Comparison of ENCODE assay signal across 19 cellular contexts in genomic region chr20:11035211-11035610, GRCh38.
DNase-seq lines count a peak whose midpoint lies in the region; ATAC-seq and TF ChIP-seq lines count a peak whose summit lies in the region.
"Had no signal": no experiment of that assay in that cellular context is flagged by ENCODE, and none has a peak within 500 bp of the region (broad histone marks: within the 10 kb centered on the region; RNA-seq: fewer than 3 reads in every experiment).

No MANE protein-coding gene starts in this region.

- DNase-seq in HT1080 (ENCODE audit: low read depth) = peak; percentile 33
- DNase-seq in adipocyte (ENCODE audit: low read depth) = peak; percentile 12
- DNase-seq in coronary artery (ENCODE audit: low spot score) = peak; percentile 70
- DNase-seq in thoracic aorta (ENCODE audit: low spot score) = no peak
- DNase-seq in inferior parietal cortex (ENCODE audit: extremely low spot score) = no peak
- no peak for DNase-seq in AG08396 (ENCODE audit: low spot score)
- no peak for DNase-seq in T-helper 2 cell
- DNase-seq: ACHN, AML-193, HCEC 1CT, Kasumi-1, NCI-H1105, NCI-H2081, NCI-H2171 treated with DMSO at 0.1 percent for 48 hours, NCI-H82, RPMI8226 had no signal

- peak overlapping the region; percentile 38 to 72 for H3K27ac ChIP-seq in coronary artery
- H3K27ac ChIP-seq in thoracic aorta = peak overlapping the region; percentile 32 to 43
- H3K27ac ChIP-seq: C4-2B had no signal

- H3K9me3 ChIP-seq in adipocyte (ENCODE audit: control insufficient read depth, low read length) = peaks cover 6% of the 10 kb centered on the region
- no peaks in the 10 kb centered on the region for H3K9me3 ChIP-seq in thoracic aorta

- H3K27me3 ChIP-seq in adipocyte (replicated peaks; ENCODE audit: control insufficient read depth, insufficient read depth, low read length) = no peaks in the 10 kb centered on the region
- H3K27me3 ChIP-seq in thoracic aorta (replicated peaks; ENCODE audit: insufficient read depth) = no peaks in the 10 kb centered on the region

- TF ChIP-seq CTCF in coronary artery (IDR thresholded peaks at IDR 0.05) (no peak), thoracic aorta (IDR thresholded peaks at IDR 0.05) (no peak)

- H3K4me1 ChIP-seq in adipocyte (ENCODE audit: control insufficient read depth, insufficient read depth, low read length) (no peaks in the 10 kb centered on the region), thoracic aorta (ENCODE audit: control insufficient read depth in 1 of 2, low read depth in 2 of 2) (peaks cover 3 to 16% of the 10 kb centered on the region in 2 donors)

- ATAC-seq in thoracic aorta (ENCODE audit: insufficient number of reproducible peaks, low FRiP score, low read depth) (peak; percentile 56), GM19035 (IDR thresholded peaks at IDR 0.05; ENCODE audit: unreplicated experiment) (no peak)
- ATAC-seq: GM23338 had no signal

- no peak overlapping the region for H3K4me3 ChIP-seq in adipocyte (ENCODE audit: low read length)
- H3K4me3 ChIP-seq in coronary artery = no peak overlapping the region
- no peak overlapping the region for H3K4me3 ChIP-seq in thoracic aorta
- H3K4me3 ChIP-seq: GM23338 had no signal

- H3K9ac ChIP-seq in adipocyte (ENCODE audit: low read length) = no peak overlapping the region

- H3K36me3 ChIP-seq in adipocyte (ENCODE audit: control insufficient read depth, insufficient read depth, low read length, severe bottlenecking) = no peaks in the 10 kb centered on the region
- no peaks in the 10 kb centered on the region for H3K36me3 ChIP-seq in thoracic aorta

Comparison
In these comparisons a context has a peak if more than half of its experiments do, and no peak if none do; other contexts are left out.
1. DNase-seq: peak in HT1080 (single experiment), adipocyte (single experiment) and coronary artery (single experiment); none in thoracic aorta (single experiment), inferior parietal cortex (single experiment), AG08396 (single experiment) and T-helper 2 cell (0 of 5).